8 cellular contexts compared by ENCODE assay signal in genomic region chr7:137606061-137606674, GRCh38.
A peak's percentile ranks its signal among the peaks of the same experiment; 100 is the strongest.
DNase-seq lines count a peak whose midpoint lies in the region; ATAC-seq and TF ChIP-seq lines count a peak whose summit lies in the region.

No MANE protein-coding gene starts in this region.

- no peaks in the 10 kb centered on the region for H3K36me3 Mint-ChIP-seq in activated T-cell treated with anti-CD3 and anti-CD28 coated beads, Interleukin-2, amount 50 U/mL, for 72 hours (ENCODE audit: insufficient read depth in 2 of 2)

- ATAC-seq in left colon, result no peak
- no peak for ATAC-seq in activated T-cell treated with anti-CD3 and anti-CD28 coated beads, Interleukin-2, amount 50 U/mL, for 72 hours (replicated peaks in 1 of 2)

- no peaks in the 10 kb centered on the region for H3K27me3 ChIP-seq in smooth muscle cell (ENCODE audit: low read depth)

- no peaks in the 10 kb centered on the region for H3K9me3 ChIP-seq in OCI-LY7 (ENCODE audit: low read length)
- H3K9me3 ChIP-seq in smooth muscle cell (replicated peaks; ENCODE audit: low read depth), result no peaks in the 10 kb centered on the region

- no peaks in the 10 kb centered on the region for H3K9me2 ChIP-seq in OCI-LY7 (ENCODE audit: insufficient read depth, low read length)

- H3K9me3 Mint-ChIP-seq in activated T-cell treated with anti-CD3 and anti-CD28 coated beads, Interleukin-2, amount 50 U/mL, for 72 hours, result no peaks in the 10 kb centered on the region

- H3K27ac Mint-ChIP-seq in activated T-cell treated with anti-CD3 and anti-CD28 coated beads, Interleukin-2, amount 50 U/mL, for 72 hours, result no peak overlapping the region

- no peak overlapping the region for H3K4me2 ChIP-seq in OCI-LY7 (ENCODE audit: low read length)
- H3K4me2 ChIP-seq in smooth muscle cell, result no peak overlapping the region

- H3K27me3 Mint-ChIP-seq in activated T-cell treated with anti-CD3 and anti-CD28 coated beads, Interleukin-2, amount 50 U/mL, for 72 hours (ENCODE audit: low read depth), result peaks cover 13% of the 10 kb centered on the region

- no peaks in the 10 kb centered on the region for H3K79me2 ChIP-seq in OCI-LY7 (ENCODE audit: insufficient read depth, low read depth, low read length)
- no peaks in the 10 kb centered on the region for H3K79me2 ChIP-seq in smooth muscle cell (ENCODE audit: low read depth)

- peak; percentile 37 for TF ChIP-seq CTCF in GM13977 (IDR thresholded peaks at IDR 0.05; ENCODE audit: extremely low read depth, insufficient read depth, missing control alignments)
- TF ChIP-seq CTCF in OCI-LY7 (conservative IDR thresholded peaks at IDR 0.05; ENCODE audit: low read length), result peak; percentile 83
- TF ChIP-seq CTCF in smooth muscle cell (IDR thresholded peaks at IDR 0.05; ENCODE audit: borderline replicate concordance, insufficient read depth, poor library complexity, severe bottlenecking), result peak; percentile 76

- H3K4me3 ChIP-seq in OCI-LY7 (ENCODE audit: low read depth, low read length, poor library complexity, severe bottlenecking) (no peak overlapping the region), smooth muscle cell (no peak overlapping the region)

- in situ Hi-C loops in ACHN (cut with HindIII; ENCODE audit: low pct_ligation_motif_present, low pct_unique_long_range_greater_than_20kb, low sequenced_read_pairs), result no loop called here
- in situ Hi-C loops in GM13977 (cut with MboI; ENCODE audit: low pct_unique_long_range_greater_than_20kb, low sequenced_read_pairs, unreplicated experiment), result loop anchor here (25.0 kb wide), 1 partner anchor 1131 kb away; no protein-coding TSS in a partner anchor

- 74% methylated on average over 5 of the region's 5 CpGs for WGBS in smooth muscle cell (ENCODE audit: low lambda C conversion rate)

- H3K4me1 ChIP-seq in OCI-LY7 (ENCODE audit: insufficient read depth, low read length, poor library complexity, severe bottlenecking), result no peaks in the 10 kb centered on the region
- no peaks in the 10 kb centered on the region for H3K4me1 ChIP-seq in smooth muscle cell (ENCODE audit: low read depth)

- no peaks in the 10 kb centered on the region for H3F3A ChIP-seq in smooth muscle cell (ENCODE audit: low read depth)

- no TSS peak for BruUV-seq in OCI-LY7 (replicated peaks; lab: Mats Ljungman, UMichigan)

- CTCF ChIA-PET in OCI-LY7 (lab: Charles Lee; ENCODE audit: unreplicated experiment), result no interaction called here

- POLR2A ChIA-PET in OCI-LY7 (lab: Charles Lee), result interaction anchor here (0.5 kb wide), 2 partner anchors 1137 to 1638 kb away, joined by 3 to 4 read pairs; no protein-coding TSS in a partner anchor

- H3K27ac ChIP-seq in OCI-LY7 (ENCODE audit: low read depth, low read length, poor library complexity, severe bottlenecking) (no peak overlapping the region), smooth muscle cell (ENCODE audit: low read depth) (no peak overlapping the region)

- H2AFZ ChIP-seq in OCI-LY7 (ENCODE audit: low read length) (no peak overlapping the region), smooth muscle cell (ENCODE audit: low read depth) (no peak overlapping the region)

- DNase-seq in ACHN (peak; percentile 81), GM13977 (ENCODE audit: low spot score) (peak; percentile 10), OCI-LY7 (ENCODE audit: low spot score) (peak; percentile 46), fibroblast of gingiva (ENCODE audit: low read depth) (peak; percentile 57), smooth muscle cell (lab: John Stamatoyannopoulos, UW; ENCODE audit: unreplicated experiment) (no peak), NCI-H187 (lab: John Stamatoyannopoulos, UW) (no peak), left colon (no peak)
- DNase-seq in activated T-cell treated with anti-CD3 and anti-CD28 coated beads, Interleukin-2, amount 50 U/mL, for 72 hours, result no peak

- intact Hi-C loops in OCI-LY7 (cut with micrococcal nuclease; ENCODE audit: unreplicated experiment), result no loop called here
- intact Hi-C loops in left colon (cut with DNase I, micrococcal nuclease), result no loop called here

- H3K4me1 Mint-ChIP-seq in activated T-cell treated with anti-CD3 and anti-CD28 coated beads, Interleukin-2, amount 50 U/mL, for 72 hours (ENCODE audit: low read depth), result no peaks in the 10 kb centered on the region

- H4K20me1 ChIP-seq in OCI-LY7 (ENCODE audit: insufficient read depth, low read length), result no peaks in the 10 kb centered on the region
- no peaks in the 10 kb centered on the region for H4K20me1 ChIP-seq in smooth muscle cell (ENCODE audit: low read depth)

- no peak overlapping the region for H3K4me3 Mint-ChIP-seq in activated T-cell treated with anti-CD3 and anti-CD28 coated beads, Interleukin-2, amount 50 U/mL, for 72 hours

- no peak overlapping the region for H3K9ac ChIP-seq in smooth muscle cell (ENCODE audit: low read depth)

- H3K36me3 ChIP-seq in OCI-LY7 (ENCODE audit: insufficient read depth, low read length) (no peaks in the 10 kb centered on the region), smooth muscle cell (ENCODE audit: low read depth) (no peaks in the 10 kb centered on the region)

Comparison
In these comparisons a context has a peak if more than half of its experiments do, and no peak if none do; other contexts are left out.
1. DNase-seq: peak in ACHN (single experiment), GM13977 (single experiment), OCI-LY7 (single experiment) and fibroblast of gingiva (single experiment); none in smooth muscle cell (single experiment), NCI-H187 (0 of 2), left colon (0 of 2) and activated T-cell treated with anti-CD3 and anti-CD28 coated beads, Interleukin-2, amount 50 U/mL, for 72 hours (0 of 2).
2. Peak in every context shown above with its lines, with median percentiles within 50 percentile points of each other: CTCF ChIP-seq.